8 cellular contexts compared by ENCODE assay signal in the genomic region with DNA sequence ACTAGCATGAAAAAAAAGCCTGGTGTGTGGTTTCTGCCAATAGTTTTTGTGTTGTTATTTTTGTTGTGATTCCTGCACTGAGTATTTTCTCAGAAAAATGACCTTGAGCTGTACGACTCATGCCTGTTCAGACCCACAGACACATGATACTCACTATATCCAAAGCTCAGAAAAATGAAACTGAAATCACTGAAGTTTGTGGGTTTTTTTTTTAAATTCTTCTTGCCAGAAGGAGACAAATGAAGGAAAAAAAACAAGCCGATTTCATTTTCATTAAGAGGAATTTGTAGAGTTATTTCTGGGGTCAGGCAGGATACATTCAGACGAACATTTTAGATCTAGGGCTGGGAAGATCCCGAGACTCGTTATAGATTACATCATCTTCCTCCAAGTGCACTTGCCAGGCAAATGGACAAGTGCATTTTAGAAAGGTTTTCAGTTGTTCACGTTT.
A peak's percentile ranks its signal among the peaks of the same experiment; 100 is the strongest.
DNase-seq lines count a peak whose midpoint lies in the region; ATAC-seq and TF ChIP-seq lines count a peak whose summit lies in the region.

No MANE protein-coding gene starts in this region.

- H3K79me2 ChIP-seq in SK-N-SH (ENCODE audit: insufficient read depth) = peaks cover 24% of the 10 kb centered on the region; the same call in 1 of the 2 replicates

- H3K4me3 ChIP-seq in SK-N-SH (ENCODE audit: low read depth in 2 of 2, low read length in 1 of 2) (peak overlapping the region; percentile 41 to 56; a peak in 3 of 4 replicates), thoracic aorta (peak overlapping the region; percentile 68)

- H3K4me3 Mint-ChIP-seq in activated naive CD4-positive, alpha-beta T cell treated with anti-CD3 and anti-CD28 coated beads, Interleukin-2, amount 50 U/mL, for 24 hours = peak overlapping the region; percentile 74

- peak overlapping the region; percentile 68 for H3K9ac ChIP-seq in SK-N-SH

- peak; percentile 6 for ATAC-seq in foreskin keratinocyte
- ATAC-seq in thoracic aorta (ENCODE audit: insufficient number of reproducible peaks, low FRiP score, low read depth) = no peak
- no peak for ATAC-seq in HG03025 (IDR thresholded peaks at IDR 0.05; ENCODE audit: low FRiP score, unreplicated experiment)

- H3F3A ChIP-seq in SK-N-SH (replicated peaks; ENCODE audit: insufficient read depth) = peaks cover 20% of the 10 kb centered on the region

- peak overlapping the region; percentile 63 for H2AFZ ChIP-seq in SK-N-SH (ENCODE audit: low read depth)

- 4% methylated on average over 6 of the region's 6 CpGs for WGBS in SK-N-SH (ENCODE audit: low lambda C conversion rate)

- peak overlapping the region; percentile 76 for H3K27ac Mint-ChIP-seq in activated naive CD4-positive, alpha-beta T cell treated with anti-CD3 and anti-CD28 coated beads, Interleukin-2, amount 50 U/mL, for 24 hours

- no peaks in the 10 kb centered on the region for H3K9me2 ChIP-seq in SK-N-SH

- H3K27me3 Mint-ChIP-seq in activated naive CD4-positive, alpha-beta T cell treated with anti-CD3 and anti-CD28 coated beads, Interleukin-2, amount 50 U/mL, for 24 hours = no peaks in the 10 kb centered on the region

- H3K36me3 Mint-ChIP-seq in activated naive CD4-positive, alpha-beta T cell treated with anti-CD3 and anti-CD28 coated beads, Interleukin-2, amount 50 U/mL, for 24 hours = no peaks in the 10 kb centered on the region

- no peak for TF ChIP-seq RAD21 in SK-N-SH (IDR thresholded peaks at IDR 0.05; ENCODE audit: low read length)

- peak overlapping the region; percentile 56 for H3K4me2 ChIP-seq in SK-N-SH

- POLR2A ChIA-PET in SK-N-SH (lab: Yijun Ruan, JAX) = no interaction called here

- H3K36me3 ChIP-seq in SK-N-SH (replicated peaks in 1 of 2; ENCODE audit: control insufficient read depth in 1 of 2, insufficient read depth in 2 of 2, low read length in 1 of 2) (no peaks in the 10 kb centered on the region), thoracic aorta (no peaks in the 10 kb centered on the region)

- H3K9me3 ChIP-seq in SK-N-SH (no peaks in the 10 kb centered on the region), thoracic aorta (no peaks in the 10 kb centered on the region)

- no peak for DNase-seq in activated naive CD4-positive, alpha-beta T cell treated with anti-CD3 and anti-CD28 coated beads, Interleukin-2, amount 50 U/mL, for 16 hours
- DNase-seq in SK-N-SH (no peak), foreskin keratinocyte (peak in 1 of 2 donors; percentile 69), thoracic aorta (ENCODE audit: low spot score) (no peak), NAMALWA (ENCODE audit: low spot score) (no peak), SIG-M5 (lab: John Stamatoyannopoulos, UW) (no peak)

- CTCF ChIA-PET in SK-N-SH (lab: Yijun Ruan, JAX) = interaction anchor here (0.7 to 10.7 kb wide), 8 partner anchors 15 to 374 kb away, joined by 3 to 177 read pairs (median 3); no protein-coding TSS in a partner anchor

- H4K20me1 ChIP-seq in SK-N-SH (ENCODE audit: insufficient read depth) = no peaks in the 10 kb centered on the region

- H3K27me3 ChIP-seq in SK-N-SH (ENCODE audit: insufficient read depth) (no peaks in the 10 kb centered on the region), foreskin keratinocyte (no peaks in the 10 kb centered on the region), thoracic aorta (replicated peaks; ENCODE audit: insufficient read depth) (no peaks in the 10 kb centered on the region)

- TF ChIP-seq EP300 in SK-N-SH (IDR thresholded peaks at IDR 0.05; ENCODE audit: borderline replicate concordance in 1 of 2, low read depth in 1 of 2, low read length in 1 of 2) = no peak

- no peak for TF ChIP-seq CTCF in SK-N-SH (IDR thresholded peaks at IDR 0.05)
- no peak for TF ChIP-seq CTCF in foreskin keratinocyte (conservative IDR thresholded peaks at IDR 0.05)
- no peak for TF ChIP-seq CTCF in thoracic aorta (IDR thresholded peaks at IDR 0.05)

- no peaks in the 10 kb centered on the region for H3K9me3 Mint-ChIP-seq in activated naive CD4-positive, alpha-beta T cell treated with anti-CD3 and anti-CD28 coated beads, Interleukin-2, amount 50 U/mL, for 24 hours

- peak overlapping the region; percentile 80 to 92 for H3K27ac ChIP-seq in SK-N-SH (ENCODE audit: low read depth in 2 of 2, low read length in 1 of 2)
- peak overlapping the region; percentile 61 for H3K27ac ChIP-seq in foreskin keratinocyte
- H3K27ac ChIP-seq in thoracic aorta = no peak overlapping the region

- peaks cover 74% of the 10 kb centered on the region for H3K4me1 Mint-ChIP-seq in activated naive CD4-positive, alpha-beta T cell treated with anti-CD3 and anti-CD28 coated beads, Interleukin-2, amount 50 U/mL, for 24 hours

- H3K4me1 ChIP-seq in SK-N-SH (ENCODE audit: control insufficient read depth in 1 of 2, insufficient read depth in 2 of 2, low read depth in 1 of 2, low read length in 1 of 2) (peaks cover 11 to 23% of the 10 kb centered on the region in 2 experiments), foreskin keratinocyte (peaks cover 32% of the 10 kb centered on the region), thoracic aorta (ENCODE audit: control insufficient read depth in 1 of 2, low read depth in 2 of 2) (peaks cover 16 to 42% of the 10 kb centered on the region in 2 donors)

TF ChIP-seq in SK-N-SH, 30 proteins besides CTCF, POLR2A, EP300 and RAD21:
- TF ChIP-seq SMC3 (IDR thresholded peaks at IDR 0.05; ENCODE audit: low read depth, low read length) (no peak), TCF12 (IDR thresholded peaks at IDR 0.05) (0 out of 2 replicates have a peak, but pooled peaks have one; percentile 3)
- TF ChIP-seq, protein P1, sequence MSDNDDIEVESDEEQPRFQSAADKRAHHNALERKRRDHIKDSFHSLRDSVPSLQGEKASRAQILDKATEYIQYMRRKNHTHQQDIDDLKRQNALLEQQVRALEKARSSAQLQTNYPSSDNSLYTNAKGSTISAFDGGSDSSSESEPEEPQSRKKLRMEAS (IDR thresholded peaks at IDR 0.05; ENCODE audit: low read depth) = peak; percentile 12; the same call in 1 of the 2 replicates

Comparison
In these comparisons a context has a peak if more than half of its experiments do, and no peak if none do; other contexts are left out.
1. H3K27ac ChIP-seq: peak in SK-N-SH (2 of 2) and foreskin keratinocyte (single experiment); none in thoracic aorta (0 of 2).